30 cellular contexts compared by ENCODE assay signal in the genomic region with DNA sequence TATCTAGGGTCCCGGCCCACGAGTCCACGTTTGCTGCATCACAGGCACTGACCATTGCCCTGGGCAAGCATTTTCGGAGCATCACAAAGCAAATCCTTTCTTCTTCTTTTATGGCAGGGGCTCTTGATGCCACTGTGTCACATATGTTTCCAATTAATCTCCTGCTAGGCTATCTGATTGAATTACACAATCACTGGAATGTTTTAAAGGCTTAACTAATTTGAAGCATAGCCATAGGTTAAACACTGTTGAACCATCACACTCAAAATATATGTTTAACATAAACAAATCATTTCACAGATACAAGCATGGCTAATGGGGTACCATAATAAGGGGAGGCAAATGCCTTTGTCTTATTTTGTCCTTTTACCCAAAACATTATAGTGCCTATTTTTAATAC.
"Had no signal": no experiment of that assay in that cellular context is flagged by ENCODE, and none has a peak within 500 bp of the region (broad histone marks: within the 10 kb centered on the region; RNA-seq: fewer than 3 reads in every experiment).

No MANE protein-coding gene starts in this region.

- DNase-seq: activated CD4-positive, alpha-beta T cell treated with anti-CD3 and anti-CD28 coated beads for 1 hour; activated CD4-positive, alpha-beta T cell treated with anti-CD3 and anti-CD28 coated beads for 48 hours; activated CD4-positive, CD25-positive, alpha-beta regulatory T cell; activated CD8-positive, alpha-beta T cell treated with anti-CD3 and anti-CD28 coated beads for 36 hours; activated effector memory CD4-positive, alpha-beta T cell treated with anti-CD3 and anti-CD28 coated beads, Interleukin-2, amount 50 U/mL, for 16 hours; activated naive CD4-positive, alpha-beta T cell treated with anti-CD3 and anti-CD28 coated beads for 36 hours; activated T-cell treated with anti-CD3 and anti-CD28 coated beads, Interleukin-2, amount 50 U/mL, for 1 hour; activated T-cell treated with anti-CD3 and anti-CD28 coated beads, Interleukin-2, amount 50 U/mL, for 72 hours; amniotic stem cell; body of pancreas; NCI-H1092 treated with DMSO at 0.1 percent for 48 hours; NCI-H146; NCI-H187; NCI-H2029 treated with DMSO at 0.1 percent for 48 hours; NCI-H2107; NCI-H2171; NCI-H69; RPMI8226; SIG-M5; SW 1271; T-helper 1 cell; T-helper 2 cell; T-helper 9 cell; WERI-Rb-1 had no signal

- H3K36me3 ChIP-seq: ascending aorta, breast epithelium, WERI-Rb-1 had no signal

- H3K9me3 ChIP-seq: ascending aorta, body of pancreas, breast epithelium had no signal

- H3K27ac ChIP-seq: ascending aorta, body of pancreas, breast epithelium, coronary artery, WERI-Rb-1 had no signal

- H3K27me3 Mint-ChIP-seq: activated CD8-positive, alpha-beta T cell treated with anti-CD3 and anti-CD28 coated beads for 36 hours; activated T-helper 17 cell treated with anti-CD3 and anti-CD28 coated beads, Interleukin-2, amount 50 U/mL, for 72 hours had no signal

- H3K4me3 Mint-ChIP-seq: activated CD8-positive, alpha-beta T cell treated with anti-CD3 and anti-CD28 coated beads for 36 hours; activated naive CD4-positive, alpha-beta T cell treated with anti-CD3 and anti-CD28 coated beads for 36 hours; activated T-cell treated with anti-CD3 and anti-CD28 coated beads, Interleukin-2, amount 50 U/mL, for 72 hours; activated T-helper 17 cell treated with anti-CD3 and anti-CD28 coated beads, Interleukin-2, amount 50 U/mL, for 72 hours had no signal

- H3K27ac Mint-ChIP-seq: activated CD8-positive, alpha-beta T cell treated with anti-CD3 and anti-CD28 coated beads for 36 hours; activated naive CD4-positive, alpha-beta T cell treated with anti-CD3 and anti-CD28 coated beads for 36 hours; activated naive CD4-positive, alpha-beta T cell treated with anti-CD3 and anti-CD28 coated beads, Interleukin-2, amount 50 U/mL, for 72 hours; activated T-cell treated with anti-CD3 and anti-CD28 coated beads, Interleukin-2, amount 50 U/mL, for 72 hours; activated T-helper 17 cell treated with anti-CD3 and anti-CD28 coated beads, Interleukin-2, amount 50 U/mL, for 72 hours had no signal

- H3K4me1 ChIP-seq: ascending aorta, body of pancreas, breast epithelium had no signal

- H3K27me3 ChIP-seq: ascending aorta, body of pancreas, breast epithelium had no signal

- H3K4me1 Mint-ChIP-seq: activated T-helper 17 cell treated with anti-CD3 and anti-CD28 coated beads, Interleukin-2, amount 50 U/mL, for 72 hours had no signal

- H3K4me3 ChIP-seq: ascending aorta, body of pancreas, breast epithelium, coronary artery had no signal

- ATAC-seq: activated CD8-positive, alpha-beta T cell treated with anti-CD3 and anti-CD28 coated beads for 36 hours; activated naive CD4-positive, alpha-beta T cell treated with anti-CD3 and anti-CD28 coated beads, Interleukin-2, amount 50 U/mL, for 72 hours; activated T-cell treated with anti-CD3 and anti-CD28 coated beads, Interleukin-2, amount 50 U/mL, for 72 hours; activated T-helper 17 cell treated with anti-CD3 and anti-CD28 coated beads, Interleukin-2, amount 50 U/mL, for 72 hours; body of pancreas; Panc1 had no signal

- H3K9me3 Mint-ChIP-seq: activated T-cell treated with anti-CD3 and anti-CD28 coated beads, Interleukin-2, amount 50 U/mL, for 72 hours; activated T-helper 17 cell treated with anti-CD3 and anti-CD28 coated beads, Interleukin-2, amount 50 U/mL, for 72 hours had no signal

- H3K36me3 Mint-ChIP-seq: activated naive CD4-positive, alpha-beta T cell treated with anti-CD3 and anti-CD28 coated beads, Interleukin-2, amount 50 U/mL, for 72 hours had no signal
